Comparison of ENCODE assay signal across 8 cellular contexts in the genomic region with DNA sequence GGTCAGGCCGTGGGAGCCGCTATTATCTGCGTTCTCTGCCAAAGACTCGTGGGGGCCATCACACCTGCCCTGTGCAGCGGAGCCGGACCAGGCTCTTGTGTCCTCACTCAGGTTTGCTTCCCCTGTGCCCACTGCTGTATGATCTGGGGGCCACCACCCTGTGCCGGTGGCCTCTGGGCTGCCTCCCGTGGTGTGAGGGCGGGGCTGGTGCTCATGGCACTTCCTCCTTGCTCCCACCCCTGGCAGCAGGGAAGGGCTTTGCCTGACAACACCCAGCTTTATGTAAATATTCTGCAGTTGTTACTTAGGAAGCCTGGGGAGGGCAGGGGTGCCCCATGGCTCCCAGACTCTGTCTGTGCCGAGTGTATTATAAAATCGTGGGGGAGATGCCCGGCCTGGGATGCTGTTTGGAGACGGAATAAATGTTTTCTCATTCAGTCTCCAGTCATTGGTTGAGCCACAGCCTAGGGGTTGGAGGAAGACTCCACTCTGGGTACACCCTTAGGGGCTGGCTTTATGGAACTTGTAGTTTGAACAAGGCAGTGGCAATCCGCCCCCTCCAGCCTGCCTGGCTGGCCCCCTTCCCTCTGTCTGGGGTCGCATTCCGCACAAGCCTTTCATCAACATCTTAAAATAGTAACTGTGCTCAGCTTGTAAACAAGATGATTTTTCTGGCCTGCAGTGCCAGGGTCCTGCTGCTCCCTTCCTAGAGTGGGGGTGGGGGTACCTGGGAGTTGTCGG. TPM values are rescaled to one million over a fixed set of nuclear protein-coding genes. Genes with fewer than 3 reads are reported as not detected.
DNase-seq lines count a peak whose midpoint lies in the region; ATAC-seq and TF ChIP-seq lines count a peak whose summit lies in the region.

No MANE protein-coding gene starts in this region.

- no peak overlapping the region for H4K8ac ChIP-seq in mesendoderm (ENCODE audit: low read depth, low read length)

- no peak overlapping the region for H3K18ac ChIP-seq in mesendoderm (ENCODE audit: low read length)

- H3K27ac Mint-ChIP-seq in stimulated activated memory B cell treated with anti-CD40 and anti-IgM and Interleukin-4, amounts not matched to agents 10 μg/mL and 1 μg/mL and 100 μg/mL, for 72 hours = peak overlapping the region; percentile 98

- H3K36me3 ChIP-seq in RWPE2 (ENCODE audit: low read depth) (peaks cover 60% of the 10 kb centered on the region), mesendoderm (ENCODE audit: control insufficient read depth, insufficient read depth, low read length) (peaks cover 6% of the 10 kb centered on the region)

- H3K23ac ChIP-seq in mesendoderm (ENCODE audit: low read length) = no peak overlapping the region

- no peaks in the 10 kb centered on the region for H3K9me3 Mint-ChIP-seq in stimulated activated memory B cell treated with anti-CD40 and anti-IgM and Interleukin-4, amounts not matched to agents 10 μg/mL and 1 μg/mL and 100 μg/mL, for 72 hours

- no peak for TF ChIP-seq CTCF in RWPE2 (IDR thresholded peaks at IDR 0.05; ENCODE audit: poor library complexity, severe bottlenecking)

- no peak overlapping the region for H2AK5ac ChIP-seq in mesendoderm (ENCODE audit: low read length)

- peak overlapping the region; percentile 88 for H3K4me3 Mint-ChIP-seq in stimulated activated memory B cell treated with anti-CD40 and anti-IgM and Interleukin-4, amounts not matched to agents 10 μg/mL and 1 μg/mL and 100 μg/mL, for 72 hours

- peaks cover 85% of the 10 kb centered on the region for H3K4me1 Mint-ChIP-seq in stimulated activated memory B cell treated with anti-CD40 and anti-IgM and Interleukin-4, amounts not matched to agents 10 μg/mL and 1 μg/mL and 100 μg/mL, for 72 hours

- no peaks in the 10 kb centered on the region for H3K9me3 ChIP-seq in RWPE2 (ENCODE audit: severe bottlenecking)

- H3K56ac ChIP-seq in mesendoderm (ENCODE audit: low read length) = no peak overlapping the region

- no peaks in the 10 kb centered on the region for H3K27me3 ChIP-seq in RWPE2 (ENCODE audit: insufficient read depth, poor library complexity, severe bottlenecking)
- no peaks in the 10 kb centered on the region for H3K27me3 ChIP-seq in mesendoderm (ENCODE audit: insufficient read depth, low read length, poor library complexity)

- H2BK15ac ChIP-seq in mesendoderm (replicated peaks; ENCODE audit: low read depth) = no peak overlapping the region

- H3K27ac ChIP-seq in RWPE2 (ENCODE audit: poor library complexity, severe bottlenecking) = peak overlapping the region; percentile 12
- H3K27ac ChIP-seq in mesendoderm (ENCODE audit: low read depth, low read length) = no peak overlapping the region

- H3K4me2 ChIP-seq in mesendoderm (ENCODE audit: low read length) = no peak overlapping the region

- H3K9ac ChIP-seq in mesendoderm (ENCODE audit: low read length) = no peak overlapping the region

- DNase-seq in NCI-H2196 (lab: John Stamatoyannopoulos, UW; ENCODE audit: unreplicated experiment) (peak; percentile 52), NCI-H2196 treated with DMSO at 0.1 percent for 48 hours (lab: John Stamatoyannopoulos, UW; ENCODE audit: unreplicated experiment) (no peak), RWPE2 (ENCODE audit: low spot score) (no peak), Right ventricle myocardium superior (peak; percentile 79), mesendoderm (no peak)

- peaks cover 73% of the 10 kb centered on the region for H3K36me3 Mint-ChIP-seq in stimulated activated memory B cell treated with anti-CD40 and anti-IgM and Interleukin-4, amounts not matched to agents 10 μg/mL and 1 μg/mL and 100 μg/mL, for 72 hours

- no peak overlapping the region for H2BK120ac ChIP-seq in mesendoderm (ENCODE audit: low read depth, low read length)

- H3K27me3 Mint-ChIP-seq in stimulated activated memory B cell treated with anti-CD40 and anti-IgM and Interleukin-4, amounts not matched to agents 10 μg/mL and 1 μg/mL and 100 μg/mL, for 72 hours = no peaks in the 10 kb centered on the region

- no peaks in the 10 kb centered on the region for H3K79me1 ChIP-seq in mesendoderm (ENCODE audit: low read length)

- peak; percentile 4; the same call in 1 of the 3 replicates for ATAC-seq in RWPE2 (ENCODE audit: low read depth)
- ATAC-seq in Right ventricle myocardium superior (ENCODE audit: poor library complexity) = peak; percentile 23
- ATAC-seq in stimulated activated memory B cell treated with anti-CD40 and anti-IgM and Interleukin-4, amounts not matched to agents 10 μg/mL and 1 μg/mL and 100 μg/mL, for 72 hours = peak; percentile 31
- no peak for ATAC-seq in GM18517 (IDR thresholded peaks at IDR 0.05; ENCODE audit: unreplicated experiment)
- no peak for ATAC-seq in GM19397 (IDR thresholded peaks at IDR 0.05; ENCODE audit: unreplicated experiment)

- H2BK5ac ChIP-seq in mesendoderm (ENCODE audit: low read length) = no peak overlapping the region

- no peaks in the 10 kb centered on the region for H3K79me2 ChIP-seq in mesendoderm (ENCODE audit: control insufficient read depth, insufficient read depth, low read length)

- H4K5ac ChIP-seq in mesendoderm (ENCODE audit: low read length) = no peak overlapping the region

- H3K4ac ChIP-seq in mesendoderm (ENCODE audit: low read depth, low read length) = no peak overlapping the region

- no peak overlapping the region for H3K4me3 ChIP-seq in RWPE2 (ENCODE audit: severe bottlenecking)
- no peak overlapping the region for H3K4me3 ChIP-seq in mesendoderm (ENCODE audit: low read length)

- intact Hi-C loops in Right ventricle myocardium superior (cut with DNase I) = no loop called here

- H3K4me1 ChIP-seq in RWPE2 (ENCODE audit: insufficient read depth, poor library complexity, severe bottlenecking) (peaks cover 4% of the 10 kb centered on the region), mesendoderm (ENCODE audit: control insufficient read depth, low read depth, low read length) (peaks cover 2% of the 10 kb centered on the region)

- WGBS in mesendoderm (ENCODE audit: extremely low coverage, insufficient coverage, low lambda C conversion rate) = no CpG with 5 or more reads among the region's 17 CpGs

RNA-seq across cellular contexts. Expression of gene SYNGR2, which starts 4.1 kb away (rescaled TPM):
- total RNA-seq in Right ventricle myocardium superior = 99.8 TPM
- 23.3 TPM for polyA plus RNA-seq in mesendoderm (2013, experiment 1 of 2)
- polyA plus RNA-seq in mesendoderm (2013, experiment 2 of 2) = 23.1 TPM

RNA-seq across cellular contexts. Expression of gene TK1, which starts 14.4 kb away (rescaled TPM):
- 2.6 TPM for total RNA-seq in Right ventricle myocardium superior
- 73.3 TPM for polyA plus RNA-seq in mesendoderm (2013, experiment 1 of 2)
- polyA plus RNA-seq in mesendoderm (2013, experiment 2 of 2) = 72.5 TPM

RNA-seq across cellular contexts. Expression of gene AFMID, which starts 14.7 kb away (rescaled TPM):
- 32.7 TPM for total RNA-seq in Right ventricle myocardium superior
- 32.8 TPM for polyA plus RNA-seq in mesendoderm (2013, experiment 1 of 2)
- polyA plus RNA-seq in mesendoderm (2013, experiment 2 of 2) = 31.2 TPM

RNA-seq across cellular contexts. Expression of gene C17orf99, which starts 26.3 kb away (rescaled TPM):
- total RNA-seq in Right ventricle myocardium superior = not detected
- not detected for polyA plus RNA-seq in mesendoderm (2013, experiment 1 of 2)
- polyA plus RNA-seq in mesendoderm (2013, experiment 2 of 2) = not detected

RNA-seq across cellular contexts. Expression of gene BIRC5, which starts 41.6 kb away (rescaled TPM):
- total RNA-seq in Right ventricle myocardium superior = 1.7 TPM
- polyA plus RNA-seq in mesendoderm (2013, experiment 1 of 2) = 69.7 TPM
- polyA plus RNA-seq in mesendoderm (2013, experiment 2 of 2) = 68.0 TPM

Comparison
In these comparisons a context has a peak if more than half of its experiments do, and no peak if none do; other contexts are left out.
1. DNase-seq: peak in NCI-H2196 (single experiment) and Right ventricle myocardium superior (single experiment); none in NCI-H2196 treated with DMSO at 0.1 percent for 48 hours (single experiment), RWPE2 (single experiment) and mesendoderm (single experiment).
2. ATAC-seq: peak in RWPE2 (single experiment), Right ventricle myocardium superior (single experiment) and stimulated activated memory B cell treated with anti-CD40 and anti-IgM and Interleukin-4, amounts not matched to agents 10 μg/mL and 1 μg/mL and 100 μg/mL, for 72 hours (single experiment); none in GM18517 (single experiment) and GM19397 (single experiment).